Comparison of ENCODE assay signal across 19 cellular contexts in the genomic region with DNA sequence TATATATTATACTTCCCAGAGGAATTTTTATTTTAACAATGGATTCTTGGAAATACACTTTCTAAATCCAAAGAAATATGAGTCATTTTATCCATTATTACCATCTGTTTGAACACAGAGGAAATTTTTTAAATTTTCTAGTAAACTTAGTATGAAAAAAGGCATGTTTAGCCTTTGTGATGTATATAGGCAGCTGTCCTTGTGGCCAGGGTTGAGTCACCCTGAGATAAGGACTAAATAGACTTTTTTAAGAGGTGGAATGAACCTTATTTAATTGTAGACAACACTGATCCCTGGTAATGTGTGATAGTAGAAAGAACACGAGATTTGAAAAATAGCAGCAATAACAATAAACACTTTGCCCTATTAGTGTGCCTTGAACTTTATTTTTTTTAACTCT.
"Had no signal": no experiment of that assay in that cellular context is flagged by ENCODE, and none has a peak within 500 bp of the region (broad histone marks: within the 10 kb centered on the region; RNA-seq: fewer than 3 reads in every experiment).

No MANE protein-coding gene starts in this region.

- H3K4me1 ChIP-seq: adrenal gland, left ventricle myocardium inferior, thyroid gland, uterus had no signal

- H3K9me3 ChIP-seq: adrenal gland, left ventricle myocardium inferior, mucosa of descending colon, neutrophil, thyroid gland, uterus had no signal

- H3K36me3 ChIP-seq: adrenal gland, left ventricle myocardium inferior, neutrophil, thyroid gland, uterus, WERI-Rb-1 had no signal

- H3K4me2 ChIP-seq: hepatocyte had no signal

- H3K27ac ChIP-seq: adrenal gland, hepatocyte, left ventricle myocardium inferior, neutrophil, thyroid gland, uterus, WERI-Rb-1 had no signal

- H3K79me2 ChIP-seq: hepatocyte had no signal

- H3K4me3 ChIP-seq: adrenal gland, hepatocyte, left ventricle myocardium inferior, mucosa of descending colon, thyroid gland, uterus had no signal

- H2AFZ ChIP-seq: hepatocyte had no signal

- H3K27me3 ChIP-seq: adrenal gland, hepatocyte, thyroid gland, uterus had no signal

- DNase-seq: activated CD4-positive, alpha-beta memory T cell treated with anti-CD3 and anti-CD28 coated beads for 36 hours; activated CD4-positive, alpha-beta T cell treated with anti-CD3 and anti-CD28 coated beads for 36 hours; activated CD8-positive, alpha-beta memory T cell treated with anti-CD3 and anti-CD28 coated beads, Interleukin-2, amount 10 ng/mL, durations not matched to agents 7 days and 5 days; activated naive CD4-positive, alpha-beta T cell treated with anti-CD3 and anti-CD28 coated beads, Interleukin-2, amount 50 U/mL, for 16 hours; activated T-cell treated with anti-CD3 and anti-CD28 coated beads, Interleukin-2, amount 50 U/mL, for 1 hour; adrenal gland; erythroblast; left ventricle myocardium inferior; mucosa of descending colon; natural killer cell; stimulated activated CD4-positive, alpha-beta T cell treated with anti-CD3 and anti-CD28 coated beads, Interleukin-15, amount 100 ng/mL, for 24 hours; stimulated activated CD4-positive, alpha-beta T cell treated with anti-CD3 and anti-CD28 coated beads, Interleukin-4, amount 100 ng/mL, for 1 hour; stimulated activated naive B cell treated with anti-CD40 and anti-IgM and Interleukin-4, amounts not matched to agents 10 μg/mL and 1 μg/mL and 100 μg/mL, for 72 hours; T-helper 17 cell; thyroid gland; uterus; WERI-Rb-1 had no signal

- ATAC-seq: activated CD4-positive, alpha-beta T cell treated with anti-CD3 and anti-CD28 coated beads for 36 hours; activated CD8-positive, alpha-beta memory T cell treated with anti-CD3 and anti-CD28 coated beads, Interleukin-2, amount 10 ng/mL, durations not matched to agents 7 days and 5 days; mucosa of descending colon; natural killer cell; stimulated activated naive B cell treated with anti-CD40 and anti-IgM and Interleukin-4, amounts not matched to agents 10 μg/mL and 1 μg/mL and 100 μg/mL, for 72 hours; T-helper 17 cell had no signal
